Comparison of ENCODE assay signal across 15 cellular contexts in the genomic region with DNA sequence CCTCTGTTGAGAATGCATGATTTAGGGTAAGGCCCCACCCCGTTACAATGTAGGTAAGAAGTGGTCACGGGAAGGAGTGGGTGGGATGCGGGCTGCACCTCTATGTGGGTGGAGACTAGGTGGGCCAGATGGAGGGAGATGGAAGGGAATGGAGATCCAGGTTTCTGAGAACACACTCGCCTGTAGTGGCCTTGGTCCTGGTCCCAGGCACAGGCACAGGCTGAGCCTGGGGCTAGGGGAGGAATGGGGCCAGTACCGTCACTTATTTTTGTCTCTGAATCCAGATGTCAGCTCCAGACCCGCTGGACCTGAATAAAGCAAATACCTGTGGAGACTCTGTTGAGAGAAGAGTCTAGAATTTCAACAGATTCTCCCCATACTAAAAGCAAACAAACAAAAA. TPM values are rescaled to one million over a fixed set of nuclear protein-coding genes. Genes with fewer than 3 reads are reported as not detected.
DNase-seq lines count a peak whose midpoint lies in the region; ATAC-seq, FAIRE-seq and TF ChIP-seq lines count a peak whose summit lies in the region.
"Had no signal": no experiment of that assay in that cellular context is flagged by ENCODE, and none has a peak within 500 bp of the region (broad histone marks: within the 10 kb centered on the region; RNA-seq: fewer than 3 reads in every experiment).

No MANE protein-coding gene starts in this region.

- TF ChIP-seq CTCF in WERI-Rb-1 (IDR thresholded peaks at IDR 0.05; ENCODE audit: low read depth, low read length) (no peak), right atrium auricular region (IDR thresholded peaks at IDR 0.05) (no peak), endodermal cell (conservative IDR thresholded peaks at IDR 0.05) (no peak)

- H3K4me1 ChIP-seq in ACC112 (ENCODE audit: control insufficient read depth, insufficient read depth, low read length, unreplicated experiment): peaks cover 33% of the 10 kb centered on the region
- peaks cover 0 to 45% of the 10 kb centered on the region in 2 donors for H3K4me1 ChIP-seq in right atrium auricular region
- H3K4me1 ChIP-seq in endodermal cell (ENCODE audit: control insufficient read depth, insufficient read depth, low read length): no peaks in the 10 kb centered on the region

- H3K27me3 ChIP-seq in ACC112 (ENCODE audit: insufficient read depth, low read length) (no peaks in the 10 kb centered on the region), WERI-Rb-1 (ENCODE audit: insufficient read depth, low read depth, severe bottlenecking) (no peaks in the 10 kb centered on the region), right atrium auricular region (no peaks in the 10 kb centered on the region), endodermal cell (ENCODE audit: control insufficient read depth, insufficient read depth, low read length, poor library complexity, severe bottlenecking) (no peaks in the 10 kb centered on the region)

- peaks cover 5% of the 10 kb centered on the region for H3K4me1 Mint-ChIP-seq in endodermal cell
- peaks cover 9% of the 10 kb centered on the region for H3K4me1 Mint-ChIP-seq in activated CD4-positive, alpha-beta T cell treated with anti-CD3 and anti-CD28 coated beads, Interleukin-2, amount 10 ng/mL, durations not matched to agents 24 days and 14 days

- peaks cover 3% of the 10 kb centered on the region for H3K9me3 Mint-ChIP-seq in endodermal cell
- H3K9me3 Mint-ChIP-seq in activated CD4-positive, alpha-beta T cell treated with anti-CD3 and anti-CD28 coated beads, Interleukin-2, amount 10 ng/mL, durations not matched to agents 24 days and 14 days: no peaks in the 10 kb centered on the region
- H3K9me3 Mint-ChIP-seq: activated T-cell treated with anti-CD3 and anti-CD28 coated beads, Interleukin-2, amount 50 U/mL, for 24 hours; natural killer cell; type B pancreatic cell had no signal

- H3K9me3 ChIP-seq in WERI-Rb-1 (ENCODE audit: severe bottlenecking) (no peaks in the 10 kb centered on the region), right atrium auricular region (no peaks in the 10 kb centered on the region), endodermal cell (ENCODE audit: control insufficient read depth, low read length) (no peaks in the 10 kb centered on the region)

- DNase-seq in WERI-Rb-1: no peak
- no peak for DNase-seq in right atrium auricular region (ENCODE audit: low spot score)
- DNase-seq in sciatic nerve (ENCODE audit: low spot score): peak; percentile 57
- DNase-seq in RCC 7860 (ENCODE audit: low spot score): no peak
- no peak for DNase-seq in endodermal cell
- no peak for DNase-seq in left colon
- DNase-seq in activated CD4-positive, alpha-beta T cell treated with anti-CD3 and anti-CD28 coated beads, Interleukin-2, amount 10 ng/mL, durations not matched to agents 24 days and 14 days: no peak
- DNase-seq: activated T-cell treated with anti-CD3 and anti-CD28 coated beads, Interleukin-2, amount 50 U/mL, for 24 hours; natural killer cell; NCI-H146; stimulated activated CD4-positive, alpha-beta T cell treated with anti-CD3 and anti-CD28 coated beads, Interleukin-4, amount 100 ng/mL, for 24 hours had no signal

- H3K79me2 ChIP-seq in ACC112 (ENCODE audit: control insufficient read depth, insufficient read depth, low read length, unreplicated experiment): no peaks in the 10 kb centered on the region

- H3K27ac Mint-ChIP-seq in endodermal cell: no peak overlapping the region
- no peak overlapping the region for H3K27ac Mint-ChIP-seq in activated CD4-positive, alpha-beta T cell treated with anti-CD3 and anti-CD28 coated beads, Interleukin-2, amount 10 ng/mL, durations not matched to agents 24 days and 14 days
- H3K27ac Mint-ChIP-seq: activated T-cell treated with anti-CD3 and anti-CD28 coated beads, Interleukin-2, amount 50 U/mL, for 24 hours; type B pancreatic cell had no signal

- H3K4me3 Mint-ChIP-seq in endodermal cell: no peak overlapping the region
- H3K4me3 Mint-ChIP-seq in activated CD4-positive, alpha-beta T cell treated with anti-CD3 and anti-CD28 coated beads, Interleukin-2, amount 10 ng/mL, durations not matched to agents 24 days and 14 days: no peak overlapping the region
- H3K4me3 Mint-ChIP-seq: activated T-cell treated with anti-CD3 and anti-CD28 coated beads, Interleukin-2, amount 50 U/mL, for 24 hours; natural killer cell; type B pancreatic cell had no signal

- no peaks in the 10 kb centered on the region for H3K36me3 ChIP-seq in ACC112 (ENCODE audit: insufficient read depth, low read length)
- H3K36me3 ChIP-seq in WERI-Rb-1: no peaks in the 10 kb centered on the region
- no peaks in the 10 kb centered on the region for H3K36me3 ChIP-seq in right atrium auricular region
- H3K36me3 ChIP-seq in endodermal cell (ENCODE audit: control insufficient read depth, insufficient read depth, low read length): no peaks in the 10 kb centered on the region

- FAIRE-seq in RCC 7860 (lab: Jason Lieb, UNC): no peak
- FAIRE-seq: HTR-8/SVneo, TTC549 had no signal

- no peak overlapping the region for H3K9ac ChIP-seq in endodermal cell (ENCODE audit: extremely low read depth, low read length, poor library complexity, severe bottlenecking)

- H3K27ac ChIP-seq in ACC112 (ENCODE audit: low read depth, low read length) (peak overlapping the region; percentile 86), WERI-Rb-1 (peak overlapping the region; percentile 71), right atrium auricular region (peak overlapping the region; percentile 72 to 81), endodermal cell (ENCODE audit: low read depth, low read length) (no peak overlapping the region)

- ATAC-seq in sciatic nerve (peak; percentile 20), left colon (no peak)
- ATAC-seq: natural killer cell had no signal

- 88% methylated on average over 6 of the region's 6 CpGs; no CpG with 5 or more reads in 1 of the 2 experiments for WGBS in endodermal cell (ENCODE audit: insufficient coverage in 1 of 2, insufficient read length in 1 of 2), 2 experiments

- H3K27me3 Mint-ChIP-seq in endodermal cell (ENCODE audit: insufficient read depth): peaks cover 14% of the 10 kb centered on the region
- H3K27me3 Mint-ChIP-seq in activated CD4-positive, alpha-beta T cell treated with anti-CD3 and anti-CD28 coated beads, Interleukin-2, amount 10 ng/mL, durations not matched to agents 24 days and 14 days: no peaks in the 10 kb centered on the region
- H3K27me3 Mint-ChIP-seq: activated T-cell treated with anti-CD3 and anti-CD28 coated beads, Interleukin-2, amount 50 U/mL, for 24 hours had no signal

- H2AFZ ChIP-seq in ACC112 (ENCODE audit: low read length, unreplicated experiment): no peak overlapping the region

- intact Hi-C loops in sciatic nerve (cut with DNase I) (no loop called here), left colon (cut with DNase I, micrococcal nuclease) (no loop called here)
- intact Hi-C loops in activated CD4-positive, alpha-beta T cell treated with anti-CD3 and anti-CD28 coated beads, Interleukin-2, amount 10 ng/mL, durations not matched to agents 24 days and 14 days (cut with micrococcal nuclease): no loop called here

- no peaks in the 10 kb centered on the region for H3K36me3 Mint-ChIP-seq in endodermal cell (ENCODE audit: low read depth)
- H3K36me3 Mint-ChIP-seq in activated CD4-positive, alpha-beta T cell treated with anti-CD3 and anti-CD28 coated beads, Interleukin-2, amount 10 ng/mL, durations not matched to agents 24 days and 14 days (ENCODE audit: low read depth): no peaks in the 10 kb centered on the region
- H3K36me3 Mint-ChIP-seq: natural killer cell, type B pancreatic cell had no signal

- H3K4me3 ChIP-seq in ACC112 (ENCODE audit: low read depth, low read length) (peak overlapping the region; percentile 31; the same call in 1 of the 2 replicates), WERI-Rb-1 (ENCODE audit: low read depth, low read length) (no peak overlapping the region), right atrium auricular region (no peak overlapping the region), endodermal cell (ENCODE audit: low read length) (no peak overlapping the region)

RNA-seq across cellular contexts. Expression of gene GOLGA6A, which starts 31.5 kb away (rescaled TPM):
- total RNA-seq in right atrium auricular region (not detected), sciatic nerve (0.98 TPM), endodermal cell (under 1 TPM; 0.75 to 0.86 TPM), left colon (not detected)
- 0.14 TPM for polyA plus RNA-seq in endodermal cell (2013, experiment 1 of 2)
- polyA plus RNA-seq in endodermal cell (2013, experiment 2 of 2): 0.12 TPM
- not detected in 2 replicates for total RNA-seq in activated CD4-positive, alpha-beta T cell treated with anti-CD3 and anti-CD28 coated beads, Interleukin-2, amount 10 ng/mL, durations not matched to agents 24 days and 14 days

RNA-seq across cellular contexts. Expression of gene PML, which starts 56.3 kb away (rescaled TPM):
- 10 to 100 TPM; 27.3 to 36.1 TPM for total RNA-seq in right atrium auricular region
- 86.6 TPM for total RNA-seq in sciatic nerve
- total RNA-seq in endodermal cell: 10 to 100 TPM; 26.5 to 28.9 TPM
- 25.5 TPM for polyA plus RNA-seq in endodermal cell (2013, experiment 1 of 2)
- 23.7 TPM for polyA plus RNA-seq in endodermal cell (2013, experiment 2 of 2)
- 10 to 100 TPM; 26.6 to 28.5 TPM for total RNA-seq in left colon
- total RNA-seq in activated CD4-positive, alpha-beta T cell treated with anti-CD3 and anti-CD28 coated beads, Interleukin-2, amount 10 ng/mL, durations not matched to agents 24 days and 14 days: 61.3 and 64.2 TPM in 2 replicates

RNA-seq across cellular contexts. Expression of gene STOML1, which starts 58.7 kb away (rescaled TPM):
- total RNA-seq in right atrium auricular region: 10 to 100 TPM; 11.8 to 23.5 TPM
- total RNA-seq in sciatic nerve: 15.2 TPM
- total RNA-seq in endodermal cell: 1 to 10 TPM; 4.4 to 5.5 TPM
- 7.9 TPM for polyA plus RNA-seq in endodermal cell (2013, experiment 1 of 2)
- polyA plus RNA-seq in endodermal cell (2013, experiment 2 of 2): 6.8 TPM
- total RNA-seq in left colon: 10 to 100 TPM; 10.9 to 15.4 TPM
- 10.3 and 10.6 TPM in 2 replicates for total RNA-seq in activated CD4-positive, alpha-beta T cell treated with anti-CD3 and anti-CD28 coated beads, Interleukin-2, amount 10 ng/mL, durations not matched to agents 24 days and 14 days
